In genomic region chr1:7707527-7707926, GRCh38 we compare ENCODE assay signal across 21 cellular contexts.
DNase-seq lines count a peak whose midpoint lies in the region; ATAC-seq lines count a peak whose summit lies in the region.
"Had no signal": no experiment of that assay in that cellular context is flagged by ENCODE, and none has a peak within 500 bp of the region (broad histone marks: within the 10 kb centered on the region; RNA-seq: fewer than 3 reads in every experiment).

No MANE protein-coding gene starts in this region.

- no peak overlapping the region for H3K27ac Mint-ChIP-seq in stimulated activated naive B cell treated with anti-CD40 and anti-IgM and Interleukin-4, amounts not matched to agents 10 μg/mL and 1 μg/mL and 100 μg/mL, for 72 hours
- H3K27ac Mint-ChIP-seq: activated CD8-positive, alpha-beta T cell treated with anti-CD3 and anti-CD28 coated beads for 36 hours; activated naive CD4-positive, alpha-beta T cell treated with anti-CD3 and anti-CD28 coated beads, Interleukin-2, amount 50 U/mL, for 72 hours; H9; mesothelial cell of epicardium; naive thymus-derived CD8-positive, alpha-beta T cell had no signal

- no peak overlapping the region for H2BK120ac ChIP-seq in mesenchymal stem cell (ENCODE audit: low read depth, low read length)

- no peak overlapping the region for H4K91ac ChIP-seq in mesenchymal stem cell (ENCODE audit: low read length)

- no peak overlapping the region for H4K8ac ChIP-seq in mesenchymal stem cell (ENCODE audit: low read length)

- no peak overlapping the region for H2BK5ac ChIP-seq in mesenchymal stem cell (ENCODE audit: low read depth, low read length, poor library complexity, severe bottlenecking)

- no peak overlapping the region for H2BK12ac ChIP-seq in mesenchymal stem cell (ENCODE audit: low read length in 2 of 2)

- H3K14ac ChIP-seq in mesenchymal stem cell (ENCODE audit: low read length in 2 of 2) = no peak overlapping the region

- no peak overlapping the region for H3K23ac ChIP-seq in mesenchymal stem cell (ENCODE audit: low read length in 2 of 2)

- H3K36me3 Mint-ChIP-seq in stimulated activated naive B cell treated with anti-CD40 and anti-IgM and Interleukin-4, amounts not matched to agents 10 μg/mL and 1 μg/mL and 100 μg/mL, for 72 hours = peaks cover 0 to 1% of the 10 kb centered on the region in 2 donors
- H3K36me3 Mint-ChIP-seq: mesothelial cell of epicardium had no signal

- no peak overlapping the region for H3K4me3 ChIP-seq in mesenchymal stem cell (ENCODE audit: insufficient read depth in 1 of 2, low read depth in 1 of 2, low read length in 2 of 2)
- H3K4me3 ChIP-seq: transverse colon had no signal

- H3K4me3 Mint-ChIP-seq in stimulated activated naive B cell treated with anti-CD40 and anti-IgM and Interleukin-4, amounts not matched to agents 10 μg/mL and 1 μg/mL and 100 μg/mL, for 72 hours = no peak overlapping the region
- H3K4me3 Mint-ChIP-seq: activated CD8-positive, alpha-beta T cell treated with anti-CD3 and anti-CD28 coated beads for 36 hours; H9; mesothelial cell of epicardium had no signal

- H3K36me3 ChIP-seq in mesenchymal stem cell (ENCODE audit: control insufficient read depth in 1 of 2, insufficient read depth in 2 of 2, low read depth in 1 of 2, low read length in 2 of 2) = peaks cover 0 to 3% of the 10 kb centered on the region in 2 experiments
- H3K36me3 ChIP-seq: transverse colon had no signal

- no peak for DNase-seq in activated CD4-positive, CD25-positive, alpha-beta regulatory T cell (lab: John Stamatoyannopoulos, UW)
- DNase-seq in HT1080 (ENCODE audit: low read depth) = peak; percentile 45
- peak; percentile 3 for DNase-seq in amniotic epithelial cell (ENCODE audit: low read depth)
- DNase-seq in mesenchymal stem cell = peak; percentile 17
- no peak for DNase-seq in stimulated activated naive B cell treated with anti-CD40 and anti-IgM and Interleukin-4, amounts not matched to agents 10 μg/mL and 1 μg/mL and 100 μg/mL, for 72 hours
- DNase-seq: activated CD8-positive, alpha-beta T cell treated with anti-CD3 and anti-CD28 coated beads for 36 hours; H9; islet precursor cell; left ventricle myocardium superior; naive thymus-derived CD8-positive, alpha-beta T cell; NCI-H1105 treated with DMSO at 0.1 percent for 48 hours; NCI-H2029; NCI-H226; small intestine; transverse colon had no signal

- no peaks in the 10 kb centered on the region for H3K9me3 ChIP-seq in mesenchymal stem cell (ENCODE audit: control insufficient read depth, low read length)
- H3K9me3 ChIP-seq: transverse colon had no signal

- no peak overlapping the region for H3K18ac ChIP-seq in mesenchymal stem cell (ENCODE audit: low read depth in 1 of 2, low read length in 2 of 2)

- H2AK5ac ChIP-seq in mesenchymal stem cell (ENCODE audit: low read length, severe bottlenecking) = no peak overlapping the region

- no peak overlapping the region for H2BK15ac ChIP-seq in mesenchymal stem cell (ENCODE audit: low read depth, poor library complexity, severe bottlenecking)

- no peak overlapping the region for H3K9ac ChIP-seq in mesenchymal stem cell (ENCODE audit: low read length)

- no peak overlapping the region for H3K4me2 ChIP-seq in mesenchymal stem cell (ENCODE audit: low read length, poor library complexity, severe bottlenecking)

- WGBS in mesenchymal stem cell = 100% methylated on average over 2 of the region's 4 CpGs

- peak; percentile 10 to 12 for ATAC-seq in activated CD4-positive, CD25-positive, alpha-beta regulatory T cell treated with anti-CD3 and anti-CD28 coated beads, Interleukin-2, amount 50 U/mL, for 24 hours
- no peak for ATAC-seq in stimulated activated naive B cell treated with anti-CD40 and anti-IgM and Interleukin-4, amounts not matched to agents 10 μg/mL and 1 μg/mL and 100 μg/mL, for 72 hours (replicated peaks)
- no peak for ATAC-seq in HG03025 (IDR thresholded peaks at IDR 0.05; ENCODE audit: low FRiP score, unreplicated experiment)
- no peak for ATAC-seq in HG02970 (IDR thresholded peaks at IDR 0.05; ENCODE audit: low FRiP score, unreplicated experiment)
- ATAC-seq: activated CD8-positive, alpha-beta T cell treated with anti-CD3 and anti-CD28 coated beads for 36 hours; activated naive CD4-positive, alpha-beta T cell treated with anti-CD3 and anti-CD28 coated beads, Interleukin-2, amount 50 U/mL, for 72 hours; left ventricle myocardium superior; naive thymus-derived CD8-positive, alpha-beta T cell had no signal

- H3K27me3 Mint-ChIP-seq in stimulated activated naive B cell treated with anti-CD40 and anti-IgM and Interleukin-4, amounts not matched to agents 10 μg/mL and 1 μg/mL and 100 μg/mL, for 72 hours = peaks cover 20 to 33% of the 10 kb centered on the region in 2 donors

- no peak overlapping the region for H3K4ac ChIP-seq in mesenchymal stem cell (ENCODE audit: low read depth in 1 of 2, low read length in 2 of 2)

- H3K9me3 Mint-ChIP-seq in stimulated activated naive B cell treated with anti-CD40 and anti-IgM and Interleukin-4, amounts not matched to agents 10 μg/mL and 1 μg/mL and 100 μg/mL, for 72 hours = no peaks in the 10 kb centered on the region
- H3K9me3 Mint-ChIP-seq: activated CD8-positive, alpha-beta T cell treated with anti-CD3 and anti-CD28 coated beads for 36 hours; activated naive CD4-positive, alpha-beta T cell treated with anti-CD3 and anti-CD28 coated beads, Interleukin-2, amount 50 U/mL, for 72 hours; H9; mesothelial cell of epicardium had no signal

- H3K27ac ChIP-seq in mesenchymal stem cell (ENCODE audit: low read length, poor library complexity, severe bottlenecking) = no peak overlapping the region
- H3K27ac ChIP-seq: RWPE1, transverse colon had no signal

- no peaks in the 10 kb centered on the region for H3K79me1 ChIP-seq in mesenchymal stem cell (replicated peaks; ENCODE audit: low read length, poor library complexity, severe bottlenecking)

- peaks cover 20 to 53% of the 10 kb centered on the region in 2 experiments for H3K27me3 ChIP-seq in mesenchymal stem cell (ENCODE audit: control insufficient read depth in 1 of 2, insufficient read depth in 1 of 2, low read length in 2 of 2)

- no peak overlapping the region for H2AFZ ChIP-seq in mesenchymal stem cell (ENCODE audit: low read depth, low read length)

- H3K4me1 Mint-ChIP-seq in stimulated activated naive B cell treated with anti-CD40 and anti-IgM and Interleukin-4, amounts not matched to agents 10 μg/mL and 1 μg/mL and 100 μg/mL, for 72 hours = peaks cover 11% of the 10 kb centered on the region in 2 donors

- peaks cover 14% of the 10 kb centered on the region for H3K4me1 ChIP-seq in mesenchymal stem cell (ENCODE audit: control insufficient read depth, insufficient read depth, low read depth, low read length)

Comparison
In these comparisons a context has a peak if more than half of its experiments do, and no peak if none do; other contexts are left out.
1. ATAC-seq: peak in activated CD4-positive, CD25-positive, alpha-beta regulatory T cell treated with anti-CD3 and anti-CD28 coated beads, Interleukin-2, amount 50 U/mL, for 24 hours (2 of 2); none in stimulated activated naive B cell treated with anti-CD40 and anti-IgM and Interleukin-4, amounts not matched to agents 10 μg/mL and 1 μg/mL and 100 μg/mL, for 72 hours (0 of 2), HG03025 (single experiment) and HG02970 (single experiment).
2. DNase-seq: peak in HT1080 (single experiment), amniotic epithelial cell (single experiment) and mesenchymal stem cell (single experiment); none in activated CD4-positive, CD25-positive, alpha-beta regulatory T cell (0 of 4) and stimulated activated naive B cell treated with anti-CD40 and anti-IgM and Interleukin-4, amounts not matched to agents 10 μg/mL and 1 μg/mL and 100 μg/mL, for 72 hours (single experiment).